Comparison of ENCODE assay signal across 9 cellular contexts in genomic region chr5:172444110-172444510, GRCh38. TPM values are rescaled to one million over a fixed set of nuclear protein-coding genes. Genes with fewer than 3 reads are reported as not detected.
A peak's percentile ranks its signal among the peaks of the same experiment; 100 is the strongest.
DNase-seq lines count a peak whose midpoint lies in the region; ATAC-seq and TF ChIP-seq lines count a peak whose summit lies in the region.
"Had no signal": no experiment of that assay in that cellular context is flagged by ENCODE, and none has a peak within 500 bp of the region (broad histone marks: within the 10 kb centered on the region; RNA-seq: fewer than 3 reads in every experiment).

No MANE protein-coding gene starts in this region.

- H3K4me1 ChIP-seq in ascending aorta: peaks cover 22 to 50% of the 10 kb centered on the region in 2 donors
- H3K4me1 ChIP-seq in foreskin keratinocyte: peaks cover 13% of the 10 kb centered on the region

- no peaks in the 10 kb centered on the region for H3K36me3 ChIP-seq in ascending aorta

- H3K27ac ChIP-seq in ascending aorta (peak overlapping the region; percentile 63 to 71), foreskin keratinocyte (no peak overlapping the region)

- H3K27me3 ChIP-seq in ascending aorta: no peaks in the 10 kb centered on the region
- H3K27me3 ChIP-seq in foreskin keratinocyte: no peaks in the 10 kb centered on the region

- intact Hi-C loops in ascending aorta (cut with DNase I): no loop called here

- DNase-seq in Daoy (ENCODE audit: low read depth) (peak; percentile 47), ascending aorta (ENCODE audit: low spot score in 2 of 2) (no peak), foreskin keratinocyte (peak in 1 of 2 donors; percentile 33), skeletal muscle cell (ENCODE audit: low read depth) (peak; percentile 34), OCI-M1 (lab: John Stamatoyannopoulos, UW) (no peak), SKM-1 (lab: John Stamatoyannopoulos, UW; ENCODE audit: unreplicated experiment) (no peak), amygdala (lab: John Stamatoyannopoulos, UW) (no peak), NCI-H524 treated with DMSO at 0.1 percent for 48 hours (lab: John Stamatoyannopoulos, UW) (no peak)
- DNase-seq: activated effector memory CD4-positive, alpha-beta T cell treated with Interleukin-2 at 50 U/mL for 16 hours had no signal

- H3K4me3 ChIP-seq in ascending aorta (no peak overlapping the region), skeletal muscle cell (ENCODE audit: low read depth, low read length) (no peak overlapping the region)

- no peaks in the 10 kb centered on the region for H3K9me3 ChIP-seq in ascending aorta

- peak; percentile 22 for ATAC-seq in foreskin keratinocyte

- no peak for TF ChIP-seq CTCF in ascending aorta (IDR thresholded peaks at IDR 0.05)
- no peak for TF ChIP-seq CTCF in foreskin keratinocyte (conservative IDR thresholded peaks at IDR 0.05)

RNA-seq across cellular contexts. Expression of gene SH3PXD2B, which starts 10.2 kb away (rescaled TPM):
- 10.9 and 13.7 TPM in 2 replicates for total RNA-seq in Daoy (2014; rRNA removed; shearing (Covaris generic))
- 60.8 TPM for total RNA-seq in ascending aorta
- total RNA-seq in foreskin keratinocyte: 20.9 and 29.2 TPM in 2 replicates
- 16.2 and 18.1 TPM in 2 replicates for polyA plus RNA-seq in foreskin keratinocyte

Comparison
In these comparisons a context has a peak if more than half of its experiments do, and no peak if none do; other contexts are left out.
1. DNase-seq: peak in Daoy (single experiment) and skeletal muscle cell (single experiment); none in ascending aorta (0 of 2), OCI-M1 (single experiment), SKM-1 (single experiment), amygdala (0 of 56) and NCI-H524 treated with DMSO at 0.1 percent for 48 hours (single experiment).